In the genomic region with DNA sequence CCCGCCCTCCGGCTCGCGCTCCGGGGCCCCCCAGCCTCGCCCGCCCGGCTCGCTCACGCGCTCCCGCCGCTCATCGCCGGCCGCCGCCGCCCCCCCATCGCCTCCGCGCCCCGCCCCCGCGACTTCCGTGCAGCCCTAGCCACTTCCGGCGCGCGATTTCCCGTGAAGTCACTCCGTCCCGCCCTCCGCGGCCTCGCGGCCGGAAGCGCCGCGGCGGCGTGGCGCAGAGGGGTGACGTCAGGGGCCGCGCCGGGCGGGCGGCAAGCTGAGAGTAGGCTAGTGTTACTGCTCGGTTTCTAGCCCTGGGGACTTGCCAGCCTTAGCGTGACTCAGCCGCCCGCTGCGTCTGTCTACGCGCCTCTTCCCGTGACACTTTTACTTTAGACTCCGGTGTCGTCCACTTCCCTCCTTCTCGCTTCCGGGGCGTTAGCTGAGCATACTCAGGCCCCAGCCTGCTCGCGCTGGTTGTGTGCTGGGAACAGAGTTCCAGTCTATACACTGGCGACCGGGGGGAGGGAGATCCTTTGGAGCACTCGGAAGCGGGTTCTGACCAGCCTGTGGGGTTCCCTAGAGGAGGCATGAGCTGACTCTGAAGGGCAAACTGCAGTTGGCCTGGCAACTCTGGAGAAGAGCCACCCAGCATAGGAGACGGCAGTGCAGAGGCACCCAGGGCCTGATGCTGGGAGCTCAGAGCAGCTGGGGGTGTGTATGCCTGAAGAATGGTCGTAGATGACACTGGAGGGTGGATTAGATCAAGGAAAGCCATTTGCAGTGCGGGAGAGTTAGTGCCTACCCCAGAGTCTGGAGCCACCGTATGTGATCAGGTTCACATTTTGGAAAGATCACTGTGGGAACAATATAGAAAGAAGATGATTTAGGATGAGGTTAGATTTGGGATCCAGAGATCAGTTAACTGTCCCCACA, we compare ENCODE assay signal across 7 cellular contexts.
DNase-seq lines count a peak whose midpoint lies in the region; ATAC-seq lines count a peak whose summit lies in the region.

A gene (minus strand): TSS at position 137 of the 924 bp plus-strand sequence. CDS start 182 bp downstream, outside the sequence.

- DNase-seq in NCI-H2081 treated with DMSO at 0.1 percent for 48 hours (lab: John Stamatoyannopoulos, UW) (peak; percentile 71), T1000 (lab: John Stamatoyannopoulos, UW) (peak; percentile 92), astrocyte of the hippocampus (ENCODE audit: low read depth, low spot score) (peak; percentile 99), hippocampal formation (lab: John Stamatoyannopoulos, UW) (peak; percentile 89), retina (peak; percentile 96)

- peak; percentile 74 for ATAC-seq in GM18519 (IDR thresholded peaks at IDR 0.05; ENCODE audit: low FRiP score, unreplicated experiment)
- peak; percentile 88 for ATAC-seq in HG03045 (IDR thresholded peaks at IDR 0.05; ENCODE audit: unreplicated experiment)

Comparison
In these comparisons a context has a peak if more than half of its experiments do, and no peak if none do; other contexts are left out.
1. Peak in every context shown above with its lines: DNase-seq and ATAC-seq.